1 cellular context compared by ENCODE assay signal in the genomic region with DNA sequence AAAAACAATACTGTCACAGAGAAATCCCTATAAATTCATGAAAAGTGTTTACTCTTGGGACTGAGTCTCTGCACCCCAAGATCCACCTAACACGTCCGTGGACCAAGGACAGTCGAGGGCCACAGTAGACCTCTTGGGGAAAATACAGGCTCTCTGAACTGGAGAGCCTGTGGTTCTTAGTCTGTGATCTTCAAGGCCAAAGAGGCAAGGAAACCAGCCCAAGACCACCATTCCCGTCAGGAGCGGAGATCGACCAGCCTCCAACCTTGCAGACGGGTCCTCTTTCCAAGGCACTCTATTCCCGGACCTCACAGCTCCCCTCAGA.
TF ChIP-seq lines count a peak whose summit lies in the region.

No MANE protein-coding gene starts in this region.

TF ChIP-seq in HCT116, 20 proteins besides CTCF, POLR2A, EP300 and RAD21 (continued from another document):
- no peak for TF ChIP-seq EGR1 (IDR thresholded peaks at IDR 0.05; ENCODE audit: low read depth)
- no peak for TF ChIP-seq TCF7L2 (IDR thresholded peaks at IDR 0.05; ENCODE audit: borderline replicate concordance, extremely low read depth, insufficient read depth, insufficient read length)
